In genomic region chr7:113338297-113338696, GRCh38 we compare ENCODE assay signal across 25 cellular contexts.
DNase-seq lines count a peak whose midpoint lies in the region; ATAC-seq and TF ChIP-seq lines count a peak whose summit lies in the region.
"Had no signal": no experiment of that assay in that cellular context is flagged by ENCODE, and none has a peak within 500 bp of the region (broad histone marks: within the 10 kb centered on the region; RNA-seq: fewer than 3 reads in every experiment).

No MANE protein-coding gene starts in this region.

- H3K4me3 ChIP-seq in MG63 = no peak overlapping the region
- peak overlapping the region; percentile 24 for H3K4me3 ChIP-seq in OCI-LY3 (ENCODE audit: low read length)
- no peak overlapping the region for H3K4me3 ChIP-seq in vagina
- H3K4me3 ChIP-seq: PC-9, skin epidermis, testis, uterus had no signal

- H3K36me3 ChIP-seq in MG63 = no peaks in the 10 kb centered on the region
- no peaks in the 10 kb centered on the region for H3K36me3 ChIP-seq in OCI-LY3 (replicated peaks; ENCODE audit: low read depth, low read length)
- H3K36me3 ChIP-seq in vagina = no peaks in the 10 kb centered on the region
- H3K36me3 ChIP-seq: uterus had no signal

- intact Hi-C loops in vagina (cut with DNase I) = no loop called here

- TF ChIP-seq POLR2A in vagina (IDR thresholded peaks at IDR 0.05) = no peak

- ATAC-seq in GM19043 (IDR thresholded peaks at IDR 0.05; ENCODE audit: low read depth, unreplicated experiment) = peak; percentile 86
- ATAC-seq in HG02759 (IDR thresholded peaks at IDR 0.05; ENCODE audit: unreplicated experiment) = peak; percentile 53
- ATAC-seq: activated T-cell treated with anti-CD3 and anti-CD28 coated beads, Interleukin-2, amount 50 U/mL, for 4 hours; stimulated activated effector memory CD8-positive, alpha-beta T cell treated with anti-CD3 and anti-CD28 coated beads, Interleukin-12 subunit alpha, Interleukin-12 subunit beta, amount 100 ng/mL, for 72 hours had no signal

- H3K27ac ChIP-seq in OCI-LY3 (ENCODE audit: low read length) (no peak overlapping the region), vagina (no peak overlapping the region)
- H3K27ac ChIP-seq: C4-2B, PC-9, skin epidermis, testis, uterus had no signal

- no peak overlapping the region for H3K9ac ChIP-seq in OCI-LY3 (ENCODE audit: low read length)

- H4K20me1 ChIP-seq in OCI-LY3 (ENCODE audit: insufficient read depth, low read length) = no peaks in the 10 kb centered on the region

- DNase-seq in MG63 (peak; percentile 13), iPS-NIHi7 (ENCODE audit: extremely low spot score) (no peak), G401 (ENCODE audit: low spot score) (no peak), RKO (ENCODE audit: low spot score) (no peak), vagina (ENCODE audit: extremely low spot score in 2 of 2) (no peak)
- DNase-seq: activated CD4-positive, CD25-positive, alpha-beta regulatory T cell treated with anti-CD3 and anti-CD28 coated beads, Interleukin-2, amount 50 U/mL, for 72 hours; activated naive CD4-positive, alpha-beta T cell treated with anti-CD3 and anti-CD28 coated beads for 36 hours; activated T-cell treated with anti-CD3 and anti-CD28 coated beads, Interleukin-2, amount 50 U/mL, for 4 hours; amygdala; cortex of kidney; DMS 273 treated with DMSO at 0.1 percent for 48 hours; glutamatergic neuron; NCI-H1436 treated with DMSO at 0.1 percent for 48 hours; nucleus accumbens; PC-9; SIG-M5; stimulated activated CD4-positive, alpha-beta T cell treated with anti-CD3 and anti-CD28 coated beads, Interleukin-2, amount 100 ng/mL, for 24 hours; testis; uterus had no signal

- peak overlapping the region; percentile 46 for H3K4me2 ChIP-seq in OCI-LY3 (ENCODE audit: low read length)
- H3K4me2 ChIP-seq: PC-9 had no signal

- in situ Hi-C loops in G401 (cut with HindIII; ENCODE audit: low sequenced_read_pairs) = no loop called here

- H3K79me2 ChIP-seq in OCI-LY3 (ENCODE audit: low read length) = no peaks in the 10 kb centered on the region

- no peaks in the 10 kb centered on the region for H3K9me3 ChIP-seq in MG63
- H3K9me3 ChIP-seq in OCI-LY3 (ENCODE audit: insufficient read depth, low read length) = no peaks in the 10 kb centered on the region
- H3K9me3 ChIP-seq in vagina = no peaks in the 10 kb centered on the region
- H3K9me3 ChIP-seq: testis, uterus had no signal

- no peak overlapping the region for H2AFZ ChIP-seq in OCI-LY3 (ENCODE audit: low read depth, low read length)
- H2AFZ ChIP-seq: PC-9 had no signal

- H3K27me3 ChIP-seq in MG63 (no peaks in the 10 kb centered on the region), OCI-LY3 (ENCODE audit: low read depth, low read length) (no peaks in the 10 kb centered on the region), vagina (no peaks in the 10 kb centered on the region)
- H3K27me3 ChIP-seq: testis, uterus had no signal

- H3K4me1 ChIP-seq in OCI-LY3 (ENCODE audit: low read length) = peaks cover 14% of the 10 kb centered on the region
- H3K4me1 ChIP-seq in vagina = no peaks in the 10 kb centered on the region
- H3K4me1 ChIP-seq: testis, uterus had no signal

- TF ChIP-seq CTCF in OCI-LY3 (IDR thresholded peaks at IDR 0.05; ENCODE audit: low read depth, low read length) (no peak), vagina (IDR thresholded peaks at IDR 0.05) (no peak)
